ENCODE assay signal across 9 cellular contexts in genomic region chr21:34890724-34891609, GRCh38.
DNase-seq lines count a peak whose midpoint lies in the region; ATAC-seq, FAIRE-seq and TF ChIP-seq lines count a peak whose summit lies in the region.
"Had no signal": no experiment of that assay in that cellular context is flagged by ENCODE, and none has a peak within 500 bp of the region (broad histone marks: within the 10 kb centered on the region; RNA-seq: fewer than 3 reads in every experiment).

No MANE protein-coding gene starts in this region.

- WGBS in body of pancreas, 2 donors, result 22 to 24% methylated on average over 50 to 59 of the region's 60 CpGs

- H3K9me2 ChIP-seq in Loucy (replicated peaks; ENCODE audit: low read depth, low read length), result no peaks in the 10 kb centered on the region

- H3F3A ChIP-seq in Loucy (ENCODE audit: low read depth), result no peaks in the 10 kb centered on the region

- ATAC-seq in body of pancreas (no peak), GM19023 (IDR thresholded peaks at IDR 0.05; ENCODE audit: unreplicated experiment) (no peak)
- ATAC-seq in stimulated activated naive CD8-positive, alpha-beta T cell treated with anti-CD3 and anti-CD28 coated beads, Interleukin-15, Interleukin-2, amounts not matched to agents 100 U/mL and 50 U/mL, for 24 hours, result no peak

- peaks cover 100% of the 10 kb centered on the region for H3K79me2 ChIP-seq in Loucy (ENCODE audit: insufficient read depth, low read length)

- H3K9ac ChIP-seq in Loucy (ENCODE audit: low read depth, low read length, poor library complexity, severe bottlenecking), result peak overlapping the region; percentile 78
- H3K9ac ChIP-seq in kidney (ENCODE audit: low read length in 2 of 2), result peak overlapping the region in 1 of 2 donors; percentile 26

- no peak for TF ChIP-seq POLR2A in body of pancreas (IDR thresholded peaks at IDR 0.05)

- intact Hi-C loops in body of pancreas (cut with DNase I) (loop anchor here (10.0 kb wide), 1 partner anchor 504 kb away; no protein-coding TSS in a partner anchor), kidney (cut with DNase I) (no loop called here)

- H3K27ac ChIP-seq in body of pancreas (peak overlapping the region in 2 of 4 donors; percentile 9 to 89), kidney (ENCODE audit: low read depth in 2 of 2, low read length in 2 of 2) (no peak overlapping the region)

- TF ChIP-seq CTCF in Loucy (conservative IDR thresholded peaks at IDR 0.05; ENCODE audit: low read length) (no peak), body of pancreas (IDR thresholded peaks at IDR 0.05) (no peak), kidney (IDR thresholded peaks at IDR 0.05; ENCODE audit: borderline replicate concordance, extremely low read depth, insufficient read depth) (no peak)

- H3K4me2 ChIP-seq in Loucy (ENCODE audit: low read depth, low read length, poor library complexity, severe bottlenecking), result peak overlapping the region; percentile 94

- peak; percentile 28 to 54 for DNase-seq in AML-193 (lab: John Stamatoyannopoulos, UW)
- DNase-seq in body of pancreas, result peak in 3 of 4 donors; percentile 9 to 23 (median 9)
- DNase-seq in kidney, result peak; percentile 75
- DNase-seq in stimulated activated naive CD8-positive, alpha-beta T cell treated with anti-CD3 and anti-CD28 coated beads, Interleukin-15, Interleukin-2, amounts not matched to agents 100 U/mL and 50 U/mL, for 24 hours, result peak; percentile 31
- no peak for DNase-seq in globus pallidus (ENCODE audit: low spot score)
- no peak for DNase-seq in NCI-H446 (lab: John Stamatoyannopoulos, UW)

- H3K4me1 ChIP-seq in Loucy (ENCODE audit: insufficient read depth, low read length, poor library complexity, severe bottlenecking) (peaks cover 48% of the 10 kb centered on the region), body of pancreas (peaks cover 46% of the 10 kb centered on the region), kidney (ENCODE audit: control insufficient read depth in 1 of 2, insufficient read depth in 1 of 2, low read depth in 1 of 2, low read length in 2 of 2) (peaks cover 3 to 10% of the 10 kb centered on the region in 2 donors)

- H4K20me1 ChIP-seq in Loucy (ENCODE audit: insufficient read depth, low read length, poor library complexity, severe bottlenecking), result peaks cover 73% of the 10 kb centered on the region

- FAIRE-seq in kidney (lab: Jason Lieb, UNC), result no peak
- FAIRE-seq: GM18507 had no signal

- H3K9me3 ChIP-seq in Loucy (ENCODE audit: insufficient read depth, low read depth, low read length) (no peaks in the 10 kb centered on the region), body of pancreas (no peaks in the 10 kb centered on the region), kidney (ENCODE audit: control insufficient read depth in 1 of 2, low read length in 2 of 2) (no peaks in the 10 kb centered on the region)

- no peak overlapping the region for H2AFZ ChIP-seq in Loucy (ENCODE audit: low read length)

- H3K27me3 ChIP-seq in Loucy (ENCODE audit: insufficient read depth, low read length, poor library complexity, severe bottlenecking) (peaks cover 5% of the 10 kb centered on the region), body of pancreas (peaks cover 0 to 28% of the 10 kb centered on the region in 2 donors)

- no peak overlapping the region for H3K4me3 ChIP-seq in Loucy (ENCODE audit: low read length, poor library complexity, severe bottlenecking)
- no peak overlapping the region for H3K4me3 ChIP-seq in body of pancreas
- peak overlapping the region; percentile 28 to 47 for H3K4me3 ChIP-seq in kidney (ENCODE audit: low read length in 2 of 2)

- peaks cover 25% of the 10 kb centered on the region; the same call in 1 of the 2 replicates for H3K36me3 ChIP-seq in Loucy (ENCODE audit: insufficient read depth, low read length)
- H3K36me3 ChIP-seq in body of pancreas (replicated peaks in 1 of 2; ENCODE audit: insufficient read depth in 1 of 2, low read depth in 2 of 2), result no peaks in the 10 kb centered on the region
- no peaks in the 10 kb centered on the region for H3K36me3 ChIP-seq in kidney (ENCODE audit: control insufficient read depth in 1 of 2, insufficient read depth in 2 of 2, low read length in 2 of 2)

Comparison
In these comparisons a context has a peak if more than half of its experiments do, and no peak if none do; other contexts are left out.
1. DNase-seq: peak in AML-193 (2 of 2), body of pancreas (3 of 4), kidney (single experiment) and stimulated activated naive CD8-positive, alpha-beta T cell treated with anti-CD3 and anti-CD28 coated beads, Interleukin-15, Interleukin-2, amounts not matched to agents 100 U/mL and 50 U/mL, for 24 hours (single experiment); none in globus pallidus (single experiment) and NCI-H446 (0 of 2).
2. H3K4me3 ChIP-seq: peak in kidney (2 of 2); none in Loucy (single experiment) and body of pancreas (0 of 2).